In the genomic region with DNA sequence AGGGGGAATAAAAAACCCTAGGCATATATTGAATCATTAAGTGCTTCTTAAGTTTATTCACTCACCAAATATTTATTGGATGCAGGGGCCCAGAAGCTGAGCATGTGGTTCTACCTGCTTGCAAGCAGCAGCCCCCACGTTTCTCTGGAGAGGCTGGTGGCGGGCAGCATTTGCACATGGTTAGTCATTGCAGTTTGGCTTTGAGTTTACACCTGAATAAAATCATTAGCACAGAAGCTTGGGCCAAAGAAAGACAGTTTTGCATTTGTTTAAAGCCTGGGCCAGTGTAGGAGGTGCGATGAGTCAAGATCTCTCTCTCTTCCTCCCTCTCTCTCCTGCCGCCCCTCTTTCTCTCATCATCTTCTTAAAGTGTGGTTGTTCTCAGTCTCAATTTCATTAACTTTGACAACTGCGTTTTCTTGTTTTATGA, we compare ENCODE assay signal across 11 cellular contexts.
A peak's percentile ranks its signal among the peaks of the same experiment; 100 is the strongest.
DNase-seq lines count a peak whose midpoint lies in the region; TF ChIP-seq lines count a peak whose summit lies in the region.
"Had no signal": no experiment of that assay in that cellular context is flagged by ENCODE, and none has a peak within 500 bp of the region (broad histone marks: within the 10 kb centered on the region; RNA-seq: fewer than 3 reads in every experiment).

No MANE protein-coding gene starts in this region.

- H3K4me3 ChIP-seq in fibroblast of pulmonary artery (replicated peaks; ENCODE audit: low read depth, low read length): no peak overlapping the region
- no peak overlapping the region for H3K4me3 ChIP-seq in neuronal stem cell (ENCODE audit: low read length in 2 of 2)
- H3K4me3 ChIP-seq: heart left ventricle had no signal

- intact Hi-C loops in posterior cingulate gyrus (cut with DNase I): no loop called here

- DNase-seq in stimulated activated CD4-positive, alpha-beta T cell treated with anti-CD3 and anti-CD28 coated beads, Interleukin-12 subunit alpha, Interleukin-12 subunit beta, amount 100 ng/mL, for 4 hours: peak; percentile 5
- DNase-seq in stimulated activated CD4-positive, alpha-beta T cell treated with anti-CD3 and anti-CD28 coated beads, Interleukin-4, amount 100 ng/mL, for 4 hours: no peak
- peak; percentile 23 for DNase-seq in fibroblast of pulmonary artery (ENCODE audit: low read depth)
- DNase-seq in posterior cingulate gyrus: peak in 8 of 10 donors; percentile 31 to 92 (median 58)
- DNase-seq in neuronal stem cell (ENCODE audit: low spot score): no peak
- DNase-seq in cortex of kidney (lab: John Stamatoyannopoulos, UW): no peak
- no peak for DNase-seq in HCEC 1CT
- DNase-seq in NCI-H2171 treated with DMSO at 0.1 percent for 48 hours (lab: John Stamatoyannopoulos, UW): no peak
- DNase-seq: EL, heart left ventricle, NCI-H1417 had no signal

- H3K9ac ChIP-seq in neuronal stem cell (ENCODE audit: low read depth, low read length, poor library complexity): no peak overlapping the region

- H3K23ac ChIP-seq in neuronal stem cell (ENCODE audit: low read depth, low read length, poor library complexity): no peak overlapping the region

- peaks cover 12 to 88% of the 10 kb centered on the region in 2 donors for H3K36me3 ChIP-seq in neuronal stem cell (replicated peaks in 1 of 2; ENCODE audit: control insufficient read depth in 2 of 2, insufficient read depth in 2 of 2, low read length in 2 of 2)

- H3K27ac ChIP-seq in neuronal stem cell (replicated peaks; ENCODE audit: low read length): no peak overlapping the region

- H2AFZ ChIP-seq in neuronal stem cell (ENCODE audit: low read length): no peak overlapping the region

- no peak overlapping the region for H3K4me2 ChIP-seq in neuronal stem cell (ENCODE audit: insufficient read depth, low read length, poor library complexity, severe bottlenecking)

- H3K14ac ChIP-seq in neuronal stem cell (ENCODE audit: low read length): no peak overlapping the region

- no peaks in the 10 kb centered on the region for H3K27me3 ChIP-seq in neuronal stem cell (ENCODE audit: control insufficient read depth in 3 of 3, insufficient read depth in 3 of 3, low read depth in 1 of 3, low read length in 3 of 3)
- H3K27me3 ChIP-seq: heart left ventricle had no signal

- no peak overlapping the region for H3K4ac ChIP-seq in neuronal stem cell (ENCODE audit: low read length)

- H2AK5ac ChIP-seq in neuronal stem cell (ENCODE audit: low read depth, low read length): no peak overlapping the region

- WGBS in neuronal stem cell (ENCODE audit: extremely low coverage in 2 of 2, insufficient read length in 2 of 2, insufficient replicate concordance in 1 of 2), 2 donors: no CpG with 5 or more reads among the region's 5 CpGs

- H2BK15ac ChIP-seq in neuronal stem cell (ENCODE audit: low read length): no peak overlapping the region

- peaks cover 3 to 13% of the 10 kb centered on the region in 2 donors for H3K9me3 ChIP-seq in neuronal stem cell (replicated peaks in 1 of 2; ENCODE audit: control insufficient read depth in 2 of 2, insufficient read depth in 1 of 2, low read depth in 1 of 2, low read length in 2 of 2)

- no peak overlapping the region for H2BK5ac ChIP-seq in neuronal stem cell (ENCODE audit: low read length)

- no peak for TF ChIP-seq CTCF in fibroblast of pulmonary artery (IDR thresholded peaks at IDR 0.05; ENCODE audit: low read length, missing control alignments)

- H3K79me1 ChIP-seq in neuronal stem cell (ENCODE audit: low read depth, low read length): peaks cover 2% of the 10 kb centered on the region

- no peak overlapping the region for H2BK12ac ChIP-seq in neuronal stem cell (ENCODE audit: low read length)

- H3K18ac ChIP-seq in neuronal stem cell (ENCODE audit: low read length): no peak overlapping the region

- H4K8ac ChIP-seq in neuronal stem cell (ENCODE audit: low read depth, low read length): no peak overlapping the region

- H3K4me1 ChIP-seq in neuronal stem cell (ENCODE audit: control insufficient read depth in 2 of 2, insufficient read depth in 1 of 2, low read depth in 1 of 2, low read length in 2 of 2): peaks cover 0 to 3% of the 10 kb centered on the region in 2 donors

- no peak overlapping the region for H4K91ac ChIP-seq in neuronal stem cell (ENCODE audit: low read depth, low read length, poor library complexity)

- no peak overlapping the region for H2BK120ac ChIP-seq in neuronal stem cell (ENCODE audit: low read depth, low read length)

Comparison
In these comparisons a context has a peak if more than half of its experiments do, and no peak if none do; other contexts are left out.
1. DNase-seq: peak in stimulated activated CD4-positive, alpha-beta T cell treated with anti-CD3 and anti-CD28 coated beads, Interleukin-12 subunit alpha, Interleukin-12 subunit beta, amount 100 ng/mL, for 4 hours (single experiment), fibroblast of pulmonary artery (single experiment) and posterior cingulate gyrus (8 of 10); none in stimulated activated CD4-positive, alpha-beta T cell treated with anti-CD3 and anti-CD28 coated beads, Interleukin-4, amount 100 ng/mL, for 4 hours (0 of 2), neuronal stem cell (single experiment), cortex of kidney (single experiment), HCEC 1CT (single experiment) and NCI-H2171 treated with DMSO at 0.1 percent for 48 hours (single experiment).